In genomic region chr18:50468802-50469201, GRCh38 we compare ENCODE assay signal across 15 cellular contexts.
A peak's percentile ranks its signal among the peaks of the same experiment; 100 is the strongest.
DNase-seq lines count a peak whose midpoint lies in the region; ATAC-seq and TF ChIP-seq lines count a peak whose summit lies in the region.
"Had no signal": no experiment of that assay in that cellular context is flagged by ENCODE, and none has a peak within 500 bp of the region (broad histone marks: within the 10 kb centered on the region; RNA-seq: fewer than 3 reads in every experiment).

No MANE protein-coding gene starts in this region.

- no peak overlapping the region for H3K4me3 ChIP-seq in psoas muscle
- H3K4me3 ChIP-seq: BLaER1, GM23248 had no signal

- peaks cover 12% of the 10 kb centered on the region for H3K4me1 ChIP-seq in psoas muscle
- H3K4me1 ChIP-seq: BLaER1, Caco-2 had no signal

- H3K27ac ChIP-seq in psoas muscle: peak overlapping the region; percentile 21
- H3K27ac ChIP-seq: 22Rv1, BLaER1, GM23248 had no signal

- H3K27me3 ChIP-seq in psoas muscle (ENCODE audit: insufficient read depth in 3 of 3, low read length in 2 of 3): no peaks in the 10 kb centered on the region
- H3K27me3 ChIP-seq: BLaER1 had no signal

- no peaks in the 10 kb centered on the region for H3K9me3 ChIP-seq in psoas muscle
- H3K9me3 ChIP-seq: BLaER1, Caco-2 had no signal

- intact Hi-C loops in psoas muscle (cut with DNase I): no loop called here

- peak in 2 of 4 donors; percentile 19 to 37 for ATAC-seq in psoas muscle
- no peak for ATAC-seq in HG02610 (IDR thresholded peaks at IDR 0.05; ENCODE audit: unreplicated experiment)
- no peak for ATAC-seq in GM21515 (IDR thresholded peaks at IDR 0.05; ENCODE audit: unreplicated experiment)
- ATAC-seq: HepG2 had no signal

- 41 to 62% (median 47%) methylated on average over 2 of the region's 2 CpGs for WGBS in psoas muscle, 3 donors

- no peak for TF ChIP-seq CTCF in psoas muscle (IDR thresholded peaks at IDR 0.05)

- H3K36me3 ChIP-seq in psoas muscle (ENCODE audit: insufficient read depth in 1 of 2, low read depth in 1 of 2): no peaks in the 10 kb centered on the region
- H3K36me3 ChIP-seq: BLaER1 had no signal

- DNase-seq in DMS 273 (lab: John Stamatoyannopoulos, UW; ENCODE audit: unreplicated experiment): peak; percentile 20
- DNase-seq in DMS 273 treated with DMSO at 0.1 percent for 48 hours (lab: John Stamatoyannopoulos, UW): no peak
- peak; percentile 23 for DNase-seq in NCI-H1694 treated with DMSO at 0.1 percent for 48 hours (lab: John Stamatoyannopoulos, UW)
- DNase-seq in astrocyte of the hippocampus (ENCODE audit: low read depth, low spot score): peak; percentile 15
- DNase-seq in psoas muscle: no peak
- DNase-seq in amygdala (lab: John Stamatoyannopoulos, UW): no peak
- DNase-seq: AML-193; Caco-2; CD8-positive, alpha-beta memory T cell; GM23248 had no signal

Comparison
In these comparisons a context has a peak if more than half of its experiments do, and no peak if none do; other contexts are left out.
1. DNase-seq: peak in DMS 273 (single experiment), NCI-H1694 treated with DMSO at 0.1 percent for 48 hours (single experiment) and astrocyte of the hippocampus (single experiment); none in DMS 273 treated with DMSO at 0.1 percent for 48 hours (single experiment), psoas muscle (0 of 2) and amygdala (0 of 56).